ENCODE assay signal across 19 cellular contexts in genomic region chr16:3508736-3509135, GRCh38. TPM values are rescaled to one million over a fixed set of nuclear protein-coding genes. Genes with fewer than 3 reads are reported as not detected.
DNase-seq lines count a peak whose midpoint lies in the region; ATAC-seq, FAIRE-seq and TF ChIP-seq lines count a peak whose summit lies in the region.
"Had no signal": no experiment of that assay in that cellular context is flagged by ENCODE, and none has a peak within 500 bp of the region (broad histone marks: within the 10 kb centered on the region; RNA-seq: fewer than 3 reads in every experiment).

No MANE protein-coding gene starts in this region.

- ATAC-seq in stimulated activated naive CD8-positive, alpha-beta T cell treated with anti-CD3 and anti-CD28 coated beads, Interleukin-15, Interleukin-2, amounts not matched to agents 100 U/mL and 50 U/mL, for 24 hours: no peak
- ATAC-seq: heart left ventricle had no signal

- FAIRE-seq in GM19239 (lab: Jason Lieb, UNC): no peak
- FAIRE-seq: D721Med had no signal

- no peaks in the 10 kb centered on the region for H3K9me3 Mint-ChIP-seq in stimulated activated naive CD8-positive, alpha-beta T cell treated with anti-CD3 and anti-CD28 coated beads, Interleukin-15, Interleukin-2, amounts not matched to agents 100 ng/mL and 50 ng/mL, for 24 hours
- no peaks in the 10 kb centered on the region for H3K9me3 Mint-ChIP-seq in activated CD4-positive, alpha-beta memory T cell treated with anti-CD3 and anti-CD28 coated beads, Interleukin-2, amount 10 ng/mL, durations not matched to agents 7 days and 5 days
- H3K9me3 Mint-ChIP-seq in chondrocyte (ENCODE audit: low read depth) (no peaks in the 10 kb centered on the region), endothelial cell (ENCODE audit: unreplicated experiment) (no peaks in the 10 kb centered on the region)
- H3K9me3 Mint-ChIP-seq: immature natural killer cell had no signal

- no peak for TF ChIP-seq CTCF in chondrocyte (IDR thresholded peaks at IDR 0.05)
- no peak for TF ChIP-seq CTCF in endothelial cell (IDR thresholded peaks at IDR 0.05; ENCODE audit: unreplicated experiment)
- TF ChIP-seq CTCF in GM20000 (IDR thresholded peaks at IDR 0.05; ENCODE audit: extremely low read depth, missing control alignments): no peak

- peak overlapping the region; percentile 81 for H3K27ac Mint-ChIP-seq in stimulated activated naive CD8-positive, alpha-beta T cell treated with anti-CD3 and anti-CD28 coated beads, Interleukin-15, Interleukin-2, amounts not matched to agents 100 ng/mL and 50 ng/mL, for 24 hours
- H3K27ac Mint-ChIP-seq in activated CD4-positive, alpha-beta memory T cell treated with anti-CD3 and anti-CD28 coated beads, Interleukin-2, amount 10 ng/mL, durations not matched to agents 7 days and 5 days: peak overlapping the region; percentile 80
- H3K27ac Mint-ChIP-seq in chondrocyte (ENCODE audit: unreplicated experiment) (no peak overlapping the region), endothelial cell (ENCODE audit: unreplicated experiment) (no peak overlapping the region)

- no peak for DNase-seq in stimulated activated naive CD8-positive, alpha-beta T cell treated with anti-CD3 and anti-CD28 coated beads, Interleukin-15, Interleukin-2, amounts not matched to agents 100 U/mL and 50 U/mL, for 24 hours
- no peak for DNase-seq in activated CD4-positive, alpha-beta memory T cell treated with anti-CD3 and anti-CD28 coated beads, Interleukin-2, amount 10 ng/mL, durations not matched to agents 7 days and 5 days
- DNase-seq in chondrocyte (ENCODE audit: low spot score): peak; percentile 27
- no peak for DNase-seq in endothelial cell (ENCODE audit: low spot score)
- no peak for DNase-seq in GM19239 (ENCODE audit: insufficient read length, low spot score)
- no peak for DNase-seq in GM20000 (ENCODE audit: low spot score)
- DNase-seq: heart left ventricle, lower lobe of right lung, NCI-H1105, NCI-H2081 treated with DMSO at 0.1 percent for 48 hours, NCI-H510A, SW 1271, WERI-Rb-1 had no signal

- peaks cover 41% of the 10 kb centered on the region for H3K36me3 Mint-ChIP-seq in stimulated activated naive CD8-positive, alpha-beta T cell treated with anti-CD3 and anti-CD28 coated beads, Interleukin-15, Interleukin-2, amounts not matched to agents 100 ng/mL and 50 ng/mL, for 24 hours (ENCODE audit: low read depth)
- H3K36me3 Mint-ChIP-seq in activated CD4-positive, alpha-beta memory T cell treated with anti-CD3 and anti-CD28 coated beads, Interleukin-2, amount 10 ng/mL, durations not matched to agents 7 days and 5 days (ENCODE audit: low read depth): peaks cover 66% of the 10 kb centered on the region
- H3K36me3 Mint-ChIP-seq in chondrocyte (ENCODE audit: low read depth) (peaks cover 27% of the 10 kb centered on the region), endothelial cell (ENCODE audit: low read depth, unreplicated experiment) (peaks cover 12% of the 10 kb centered on the region)

- no peak overlapping the region for H3K4me3 Mint-ChIP-seq in stimulated activated naive CD8-positive, alpha-beta T cell treated with anti-CD3 and anti-CD28 coated beads, Interleukin-15, Interleukin-2, amounts not matched to agents 100 ng/mL and 50 ng/mL, for 24 hours
- no peak overlapping the region for H3K4me3 Mint-ChIP-seq in activated CD4-positive, alpha-beta memory T cell treated with anti-CD3 and anti-CD28 coated beads, Interleukin-2, amount 10 ng/mL, durations not matched to agents 7 days and 5 days
- no peak overlapping the region for H3K4me3 Mint-ChIP-seq in chondrocyte (ENCODE audit: unreplicated experiment)
- no peak overlapping the region for H3K4me3 Mint-ChIP-seq in endothelial cell (ENCODE audit: unreplicated experiment)
- H3K4me3 Mint-ChIP-seq: immature natural killer cell had no signal

- POLR2A ChIA-PET in activated CD4-positive, alpha-beta memory T cell treated with anti-CD3 and anti-CD28 coated beads, Interleukin-2, amount 10 ng/mL, durations not matched to agents 7 days and 5 days (lab: Charles Lee): interaction anchor here (0.9 to 2.3 kb wide), 3 partner anchors 103 to 274 kb away, joined by 3 to 9 read pairs (median 5); partner anchors contain the start of genes ZNF174, ZNF200 and ZSCAN32

- no peaks in the 10 kb centered on the region for H3K27me3 Mint-ChIP-seq in stimulated activated naive CD8-positive, alpha-beta T cell treated with anti-CD3 and anti-CD28 coated beads, Interleukin-15, Interleukin-2, amounts not matched to agents 100 ng/mL and 50 ng/mL, for 24 hours
- no peaks in the 10 kb centered on the region for H3K27me3 Mint-ChIP-seq in activated CD4-positive, alpha-beta memory T cell treated with anti-CD3 and anti-CD28 coated beads, Interleukin-2, amount 10 ng/mL, durations not matched to agents 7 days and 5 days
- H3K27me3 Mint-ChIP-seq in chondrocyte (ENCODE audit: low read depth) (no peaks in the 10 kb centered on the region), endothelial cell (ENCODE audit: unreplicated experiment) (no peaks in the 10 kb centered on the region)

- peaks cover 54% of the 10 kb centered on the region for H3K4me1 Mint-ChIP-seq in stimulated activated naive CD8-positive, alpha-beta T cell treated with anti-CD3 and anti-CD28 coated beads, Interleukin-15, Interleukin-2, amounts not matched to agents 100 ng/mL and 50 ng/mL, for 24 hours (ENCODE audit: low read depth)
- peaks cover 74% of the 10 kb centered on the region for H3K4me1 Mint-ChIP-seq in activated CD4-positive, alpha-beta memory T cell treated with anti-CD3 and anti-CD28 coated beads, Interleukin-2, amount 10 ng/mL, durations not matched to agents 7 days and 5 days
- peaks cover under 1% of the 10 kb centered on the region for H3K4me1 Mint-ChIP-seq in chondrocyte (ENCODE audit: low read depth)
- H3K4me1 Mint-ChIP-seq in endothelial cell (ENCODE audit: unreplicated experiment): no peaks in the 10 kb centered on the region

- CTCF ChIA-PET in activated CD4-positive, alpha-beta memory T cell treated with anti-CD3 and anti-CD28 coated beads, Interleukin-2, amount 10 ng/mL, durations not matched to agents 7 days and 5 days (lab: Charles Lee): interaction anchor here (1.0 to 3.8 kb wide), 3 partner anchors 8 to 103 kb away, joined by 3 to 21 read pairs (median 7); partner anchors contain the start of gene CLUAP1

RNA-seq across cellular contexts. Expression of gene CLUAP1, which starts 7.9 kb away (rescaled TPM):
- total RNA-seq in activated CD4-positive, alpha-beta memory T cell treated with anti-CD3 and anti-CD28 coated beads, Interleukin-2, amount 10 ng/mL, durations not matched to agents 7 days and 5 days: 10 to 100 TPM; 21.9 to 24.1 TPM
- total RNA-seq in chondrocyte (19.3 to 21.8 TPM (median 20.6 TPM) in 3 replicates), endothelial cell (ENCODE audit: unreplicated experiment) (15.8 TPM)

RNA-seq across cellular contexts. Expression of gene C16orf90, which starts 13.4 kb away (rescaled TPM):
- total RNA-seq in activated CD4-positive, alpha-beta memory T cell treated with anti-CD3 and anti-CD28 coated beads, Interleukin-2, amount 10 ng/mL, durations not matched to agents 7 days and 5 days: not detected
- not detected in 3 replicates for total RNA-seq in chondrocyte
- not detected for total RNA-seq in endothelial cell (ENCODE audit: unreplicated experiment)
- total RNA-seq: cardiac septum, heart left ventricle, lower lobe of right lung, myocyte, temporal lobe had no signal

Comparison
In these comparisons a context has a peak if more than half of its experiments do, and no peak if none do; other contexts are left out.
1. H3K27ac Mint-ChIP-seq: peak in stimulated activated naive CD8-positive, alpha-beta T cell treated with anti-CD3 and anti-CD28 coated beads, Interleukin-15, Interleukin-2, amounts not matched to agents 100 ng/mL and 50 ng/mL, for 24 hours (single experiment) and activated CD4-positive, alpha-beta memory T cell treated with anti-CD3 and anti-CD28 coated beads, Interleukin-2, amount 10 ng/mL, durations not matched to agents 7 days and 5 days (single experiment); none in chondrocyte (single experiment) and endothelial cell (single experiment).